Comparison of ENCODE assay signal across 1 cellular context in the genomic region with DNA sequence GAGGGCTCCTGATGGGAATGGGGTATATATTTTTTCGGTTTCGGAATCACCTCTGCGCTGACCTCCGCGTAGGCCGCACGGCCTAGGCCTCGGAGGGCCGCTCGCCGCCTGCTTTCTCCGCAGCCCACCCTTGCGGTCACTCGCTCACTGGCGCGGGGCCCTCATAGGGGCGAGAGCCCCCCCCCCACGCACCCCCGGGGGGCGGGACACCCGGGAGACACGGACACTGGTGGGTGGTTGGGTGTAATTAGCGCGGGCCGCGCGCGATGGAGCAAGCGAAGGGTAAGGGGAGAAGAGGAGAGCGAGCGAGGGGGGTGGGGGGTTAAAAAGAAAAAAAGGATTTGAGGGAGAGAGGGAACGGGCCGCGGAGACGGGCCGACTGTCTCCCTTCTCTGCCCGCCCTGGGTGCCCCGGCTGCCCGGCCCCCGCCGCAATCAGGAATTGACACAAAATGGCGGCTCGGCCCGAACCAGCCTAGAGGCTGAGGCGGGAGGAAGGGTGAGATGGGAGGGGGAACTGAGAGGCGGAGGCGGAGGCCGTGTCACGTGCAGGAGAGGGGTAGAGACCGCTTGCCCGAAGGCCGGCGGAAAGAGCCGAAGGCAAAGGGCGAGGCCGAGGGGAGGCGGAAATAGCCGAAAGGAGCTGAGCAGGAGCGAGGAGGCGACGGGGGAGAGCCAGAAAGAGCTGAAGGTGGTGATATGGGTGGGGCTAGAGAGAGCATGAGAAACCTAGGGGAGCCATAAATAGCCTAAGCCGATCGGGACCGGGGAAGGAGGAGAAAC.
TF ChIP-seq lines count a peak whose summit lies in the region.

No MANE protein-coding gene starts in this region.

TF ChIP-seq in GM12878, 131 proteins besides CTCF, POLR2A, EP300 and RAD21 (continued from another document):
- TF ChIP-seq ZBTB11 (CRISPR knock-in tag; IDR thresholded peaks at IDR 0.05) (peak; percentile 23; the same call in 1 of the 2 replicates), ASH2L (IDR thresholded peaks at IDR 0.05; ENCODE audit: borderline replicate concordance, low read depth) (peak; percentile 17; the same call in 1 of the 2 replicates), MTA2 (IDR thresholded peaks at IDR 0.05; ENCODE audit: low read depth) (no peak; the same call in none of the 2 replicates), DPF2 (IDR thresholded peaks at IDR 0.05) (peak; percentile 68), ZNF207 (IDR thresholded peaks at IDR 0.05; ENCODE audit: borderline replicate concordance) (peak; percentile 62), E2F4 (IDR thresholded peaks at IDR 0.05; ENCODE audit: low read depth, low read length) (0 out of 2 replicates have a peak, but pooled peaks have one; percentile 35), JUNB (IDR thresholded peaks at IDR 0.05) (no peak), TCF7 (IDR thresholded peaks at IDR 0.05; ENCODE audit: borderline replicate concordance) (no peak), GATAD2B (conservative IDR thresholded peaks at IDR 0.05; ENCODE audit: low read depth) (peak; percentile 95), STAT3 (IDR thresholded peaks at IDR 0.05; ENCODE audit: low read depth, low read length) (no peak), HDAC2 (IDR thresholded peaks at IDR 0.05) (0 out of 2 replicates have a peak, but pooled peaks have one; percentile 72)
